9 cellular contexts compared by ENCODE assay signal in the genomic region with DNA sequence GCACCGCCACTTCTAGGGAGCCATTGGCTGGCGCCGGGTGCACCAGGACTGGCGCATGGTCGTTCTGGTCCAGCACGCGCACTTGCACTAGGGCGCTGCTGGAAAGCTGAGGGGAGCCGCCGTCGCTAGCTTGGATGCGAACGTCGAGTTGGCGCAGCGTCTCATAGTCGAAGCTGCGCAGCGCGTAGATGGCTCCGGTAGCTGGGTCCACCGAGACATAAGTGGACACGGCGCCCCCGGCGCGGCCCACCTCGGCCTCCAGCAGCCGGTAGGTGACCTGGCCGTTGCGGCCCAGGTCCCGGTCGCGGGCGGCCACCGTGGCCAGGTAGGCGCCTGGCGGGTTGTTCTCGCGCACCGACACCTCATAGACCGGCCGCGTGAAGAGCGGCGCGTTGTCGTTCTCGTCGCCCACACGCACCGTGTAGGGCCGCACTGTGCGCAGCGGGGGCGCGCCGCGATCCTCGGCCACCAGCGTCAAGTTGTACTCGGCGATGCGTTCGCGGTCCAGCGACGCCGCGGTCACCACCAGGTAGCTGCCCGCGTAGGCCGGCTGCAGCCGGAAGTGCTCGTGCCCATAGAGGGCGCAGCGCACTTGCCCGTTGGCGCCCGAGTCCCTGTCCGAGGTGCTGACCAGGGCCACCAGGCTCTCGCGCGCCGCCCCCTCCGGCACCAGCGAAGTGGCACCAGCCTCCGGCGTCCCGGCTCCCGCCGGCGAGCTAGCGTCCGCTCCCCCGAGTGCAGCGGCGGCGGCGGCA. TPM values are rescaled to one million over a fixed set of nuclear protein-coding genes. Genes with fewer than 3 reads are reported as not detected.
DNase-seq lines count a peak whose midpoint lies in the region; ATAC-seq, FAIRE-seq and TF ChIP-seq lines count a peak whose summit lies in the region.
"Had no signal": no experiment of that assay in that cellular context is flagged by ENCODE, and none has a peak within 500 bp of the region (broad histone marks: within the 10 kb centered on the region; RNA-seq: fewer than 3 reads in every experiment).

No MANE protein-coding gene starts in this region.

- H3K27ac Mint-ChIP-seq in mesothelial cell of epicardium (no peak overlapping the region), Calu3 (ENCODE audit: unreplicated experiment) (no peak overlapping the region)
- no peak overlapping the region for H3K27ac Mint-ChIP-seq in CD4-positive, alpha-beta T cell

- H3K4me1 Mint-ChIP-seq in mesothelial cell of epicardium (peaks cover 27% of the 10 kb centered on the region), Calu3 (ENCODE audit: low read depth, unreplicated experiment) (peaks cover 21% of the 10 kb centered on the region)
- H3K4me1 Mint-ChIP-seq in CD4-positive, alpha-beta T cell (ENCODE audit: low read depth) = peaks cover 30% of the 10 kb centered on the region

- H3K27me3 Mint-ChIP-seq in mesothelial cell of epicardium (ENCODE audit: low read depth) = peaks cover 81% of the 10 kb centered on the region
- peaks cover 63% of the 10 kb centered on the region for H3K27me3 Mint-ChIP-seq in CD4-positive, alpha-beta T cell
- peaks cover 49% of the 10 kb centered on the region for H3K27me3 Mint-ChIP-seq in Calu3 (ENCODE audit: unreplicated experiment)

- H3K9ac ChIP-seq in Karpas-422 (ENCODE audit: low read length) = no peak overlapping the region

- ATAC-seq in A549 = no peak
- ATAC-seq in CD4-positive, alpha-beta T cell (ENCODE audit: poor library complexity) = no peak
- no peak for ATAC-seq in GM21447 (IDR thresholded peaks at IDR 0.05; ENCODE audit: unreplicated experiment)

- H3K9me2 ChIP-seq in Karpas-422 (replicated peaks; ENCODE audit: insufficient read depth, low read length) = no peaks in the 10 kb centered on the region

- H3K4me3 Mint-ChIP-seq in mesothelial cell of epicardium (peak overlapping the region; percentile 44), Calu3 (ENCODE audit: low read depth, unreplicated experiment) (no peak overlapping the region)
- H3K4me3 Mint-ChIP-seq in CD4-positive, alpha-beta T cell = no peak overlapping the region

- H3K27me3 ChIP-seq in Karpas-422 (ENCODE audit: low read length) = no peaks in the 10 kb centered on the region
- peaks cover 75% of the 10 kb centered on the region for H3K27me3 ChIP-seq in CD4-positive, alpha-beta T cell (ENCODE audit: control insufficient read depth, insufficient read depth, low read length)

- no peaks in the 10 kb centered on the region for H3K36me3 Mint-ChIP-seq in mesothelial cell of epicardium
- H3K36me3 Mint-ChIP-seq in CD4-positive, alpha-beta T cell (ENCODE audit: low read depth) = no peaks in the 10 kb centered on the region
- peaks cover 10% of the 10 kb centered on the region for H3K36me3 Mint-ChIP-seq in Calu3 (ENCODE audit: insufficient read depth, unreplicated experiment)

- H3K9me3 ChIP-seq in A549 = no peaks in the 10 kb centered on the region
- no peaks in the 10 kb centered on the region for H3K9me3 ChIP-seq in Karpas-422 (ENCODE audit: low read length)
- no peaks in the 10 kb centered on the region for H3K9me3 ChIP-seq in CD4-positive, alpha-beta T cell (ENCODE audit: control insufficient read depth, low read length)

- no peak overlapping the region for H2AFZ ChIP-seq in Karpas-422 (ENCODE audit: low read length)

- POLR2A ChIA-PET in A549 (lab: Yijun Ruan, JAX) = no interaction called here
- POLR2A ChIA-PET in CD4-positive, alpha-beta T cell (lab: Charles Lee) = no interaction called here

- no peaks in the 10 kb centered on the region for H3K36me3 ChIP-seq in Karpas-422 (ENCODE audit: insufficient read depth, low read length)

- no peak overlapping the region for H3K27ac ChIP-seq in A549
- H3K27ac ChIP-seq in Karpas-422 (ENCODE audit: low read length) = no peak overlapping the region
- no peak overlapping the region for H3K27ac ChIP-seq in CD4-positive, alpha-beta T cell (ENCODE audit: low read depth, low read length)

- WGBS in A549 (ENCODE audit: missing lambda C conversion rate) = 90% methylated on average over 57 of the region's 100 CpGs

- TF ChIP-seq CTCF in A549 (IDR thresholded peaks at IDR 0.05) = no peak
- TF ChIP-seq CTCF in epithelial cell of esophagus (IDR thresholded peaks at IDR 0.05; ENCODE audit: insufficient read depth, low read depth, low read length, missing control alignments) = peak; percentile 44
- TF ChIP-seq CTCF in mesothelial cell of epicardium (IDR thresholded peaks at IDR 0.05; ENCODE audit: unreplicated experiment) = peak; percentile 45
- TF ChIP-seq CTCF in CD4-positive, alpha-beta T cell (IDR thresholded peaks at IDR 0.05) = no peak
- no peak for TF ChIP-seq CTCF in Calu3 (IDR thresholded peaks at IDR 0.05; ENCODE audit: unreplicated experiment)

- DNase-seq in A549 (ENCODE audit: low read depth in 1 of 2, low spot score in 1 of 2) (no peak), Karpas-422 (peak; percentile 26), epithelial cell of esophagus (ENCODE audit: low read depth) (peak; percentile 43), mesothelial cell of epicardium (ENCODE audit: low spot score in 2 of 2, unreplicated experiment in 2 of 2) (peak; percentile 80 to 91), NCI-H748 treated with DMSO at 0.1 percent for 48 hours (lab: John Stamatoyannopoulos, UW) (no peak), Calu3 (no peak)
- DNase-seq in CD4-positive, alpha-beta T cell = no peak

- no peak for TF ChIP-seq POLR2A in A549 (IDR thresholded peaks at IDR 0.05; ENCODE audit: low read length)

- no peak overlapping the region for H3K4me3 ChIP-seq in A549
- H3K4me3 ChIP-seq in Karpas-422 (ENCODE audit: low read length) = no peak overlapping the region
- no peak overlapping the region for H3K4me3 ChIP-seq in epithelial cell of esophagus (ENCODE audit: low read length)

- BruUV-seq in Calu3 (replicated peaks; lab: Mats Ljungman, UMichigan) = no TSS peak

- CTCF ChIA-PET in A549 (lab: Yijun Ruan, JAX) (no interaction called here), Calu3 (lab: Charles Lee) (no interaction called here)
- CTCF ChIA-PET in CD4-positive, alpha-beta T cell (lab: Charles Lee) = no interaction called here

- H4K20me1 ChIP-seq in Karpas-422 (ENCODE audit: insufficient read depth, low read depth, low read length) = no peaks in the 10 kb centered on the region

- no peak for FAIRE-seq in A549 (lab: Jason Lieb, UNC)

- TF ChIP-seq RAD21 in A549 (conservative IDR thresholded peaks at IDR 0.05 in 1 of 2, IDR thresholded peaks at IDR 0.05 in 1 of 2) = no peak

- no peaks in the 10 kb centered on the region for H3K4me1 ChIP-seq in A549
- no peaks in the 10 kb centered on the region for H3K4me1 ChIP-seq in Karpas-422 (ENCODE audit: low read length)

- no peak overlapping the region for H3K4me2 ChIP-seq in A549
- H3K4me2 ChIP-seq in Karpas-422 (ENCODE audit: low read depth, low read length, poor library complexity, severe bottlenecking) = no peak overlapping the region

- intact Hi-C loops in CD4-positive, alpha-beta T cell (cut with DNase I, micrococcal nuclease) = no loop called here
- intact Hi-C loops in Calu3 (cut with micrococcal nuclease; ENCODE audit: unreplicated experiment) = no loop called here

- no peaks in the 10 kb centered on the region for H3K79me2 ChIP-seq in Karpas-422 (ENCODE audit: low read length)

- no peaks in the 10 kb centered on the region for H3K9me3 Mint-ChIP-seq in mesothelial cell of epicardium
- H3K9me3 Mint-ChIP-seq in CD4-positive, alpha-beta T cell = no peaks in the 10 kb centered on the region
- H3K9me3 Mint-ChIP-seq in Calu3 (ENCODE audit: low read depth, unreplicated experiment) = peaks cover 3% of the 10 kb centered on the region

- no peak for TF ChIP-seq EP300 in A549 (IDR thresholded peaks at IDR 0.05)

TF ChIP-seq in A549, 52 proteins besides CTCF, POLR2A, EP300 and RAD21 (continues in another document):
- TF ChIP-seq RARB (CRISPR knock-in tag; IDR thresholded peaks at IDR 0.05) (no peak), EHF (CRISPR knock-in tag; IDR thresholded peaks at IDR 0.05) (no peak), NPAS2 (CRISPR knock-in tag; IDR thresholded peaks at IDR 0.05; ENCODE audit: borderline replicate concordance) (no peak), MYC (IDR thresholded peaks at IDR 0.05; ENCODE audit: borderline replicate concordance, low read length) (no peak)
- TF ChIP-seq, protein P1, sequence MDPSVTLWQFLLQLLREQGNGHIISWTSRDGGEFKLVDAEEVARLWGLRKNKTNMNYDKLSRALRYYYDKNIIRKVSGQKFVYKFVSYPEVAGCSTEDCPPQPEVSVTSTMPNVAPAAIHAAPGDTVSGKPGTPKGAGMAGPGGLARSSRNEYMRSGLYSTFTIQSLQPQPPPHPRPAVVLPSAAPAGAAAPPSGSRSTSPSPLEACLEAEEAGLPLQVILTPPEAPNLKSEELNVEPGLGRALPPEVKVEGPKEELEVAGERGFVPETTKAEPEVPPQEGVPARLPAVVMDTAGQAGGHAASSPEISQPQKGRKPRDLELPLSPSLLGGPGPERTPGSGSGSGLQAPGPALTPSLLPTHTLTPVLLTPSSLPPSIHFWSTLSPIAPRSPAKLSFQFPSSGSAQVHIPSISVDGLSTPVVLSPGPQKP (IDR thresholded peaks at IDR 0.05; ENCODE audit: low read depth, low read length) = no peak

RNA-seq across cellular contexts. Expression of a gene that starts 1.7 kb away (rescaled TPM):
- not detected in 2 replicates for polyA plus RNA-seq in A549 (2011; rRNA removed)
- not detected in 2 replicates for polyA plus RNA-seq in A549 (2012; cell fraction: cytosol; rRNA removed)
- polyA plus RNA-seq in A549 (2012; cell fraction: nucleus; rRNA removed) = not detected in 2 replicates
- not detected in 3 replicates for polyA plus RNA-seq in A549 (2017; fragmentation: RNase III; extraction: RNeasy Plus Mini Kit Qiagen cat#74134 plus additional on column Dnase treatment)
- polyA minus RNA-seq in A549 (2011; rRNA and poly(A)+ RNA removed) = not detected in 2 replicates
- not detected in 2 replicates for total RNA-seq in Karpas-422 (2014; rRNA removed; shearing (Covaris generic); ENCODE audit: low replicate concordance)
- total RNA-seq in mesothelial cell of epicardium = 0.09 to 0.25 TPM (median 0.23 TPM) in 3 replicates
- not detected for total RNA-seq in CD4-positive, alpha-beta T cell
- total RNA-seq in Calu3 (2022) = not detected in 2 replicates
- total RNA-seq: M059J had no signal

Comparison
In these comparisons a context has a peak if more than half of its experiments do, and no peak if none do; other contexts are left out.
1. DNase-seq: peak in Karpas-422 (single experiment), epithelial cell of esophagus (single experiment) and mesothelial cell of epicardium (2 of 2); none in A549 (0 of 2), NCI-H748 treated with DMSO at 0.1 percent for 48 hours (single experiment), CD4-positive, alpha-beta T cell (0 of 10) and Calu3 (single experiment).
2. CTCF ChIP-seq: peak in epithelial cell of esophagus (single experiment) and mesothelial cell of epicardium (single experiment); none in A549 (single experiment), CD4-positive, alpha-beta T cell (single experiment) and Calu3 (single experiment).